Comparison of ENCODE assay signal across 17 cellular contexts in the genomic region with DNA sequence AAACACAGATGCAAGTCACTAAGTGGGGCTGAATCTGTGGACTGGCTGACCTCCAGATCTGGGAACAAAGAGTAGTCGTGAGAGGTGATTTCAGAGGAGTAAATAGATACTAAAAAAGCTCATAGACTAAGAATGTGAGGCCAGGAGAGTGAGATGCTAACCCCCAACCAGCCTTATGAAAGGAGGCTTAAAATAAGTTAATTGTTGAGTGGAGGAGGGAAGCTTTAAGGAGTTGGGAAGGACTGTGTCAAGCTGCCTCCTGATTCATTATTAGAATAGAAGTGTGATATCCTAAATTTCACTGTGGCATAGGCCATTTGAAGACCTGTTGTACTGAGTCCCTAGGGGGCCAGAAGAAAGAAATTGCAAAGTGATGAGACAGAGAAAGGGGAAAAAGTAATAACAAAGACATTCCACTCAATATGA.
DNase-seq lines count a peak whose midpoint lies in the region; ATAC-seq and TF ChIP-seq lines count a peak whose summit lies in the region.
"Had no signal": no experiment of that assay in that cellular context is flagged by ENCODE, and none has a peak within 500 bp of the region (broad histone marks: within the 10 kb centered on the region; RNA-seq: fewer than 3 reads in every experiment).

No MANE protein-coding gene starts in this region.

- H3K79me2 ChIP-seq in H9 (ENCODE audit: insufficient read depth, low read length), result peaks cover 2% of the 10 kb centered on the region; the same call in 1 of the 2 replicates

- no peak overlapping the region for H3K56ac ChIP-seq in H9 (ENCODE audit: insufficient read length, low read depth, low read length)

- WGBS in H9 (ENCODE audit: extremely low coverage, insufficient read length, low lambda C conversion rate), result no CpG with 5 or more reads among the region's 1 CpG
- 28% methylated on average over 1 of the region's 1 CpG for WGBS in mesenchymal stem cell

- TF ChIP-seq CTCF in AG04449 (IDR thresholded peaks at IDR 0.05; ENCODE audit: insufficient read depth, low read length, missing control alignments), result no peak
- TF ChIP-seq CTCF in H9 (conservative IDR thresholded peaks at IDR 0.05), result no peak

- H3K14ac ChIP-seq in H9 (ENCODE audit: insufficient read depth, low read length) (no peak overlapping the region), mesenchymal stem cell (ENCODE audit: low read length in 2 of 2) (no peak overlapping the region)

- H2AK5ac ChIP-seq in H9 (ENCODE audit: insufficient read length, low read length), result no peak overlapping the region
- H2AK5ac ChIP-seq in mesenchymal stem cell (ENCODE audit: low read length, severe bottlenecking), result no peak overlapping the region

- H4K20me1 ChIP-seq in H9 (ENCODE audit: control insufficient read depth, insufficient read depth, insufficient read length), result no peaks in the 10 kb centered on the region

- H2BK12ac ChIP-seq in H9 (ENCODE audit: insufficient read length, low read depth, low read length) (no peak overlapping the region), mesenchymal stem cell (ENCODE audit: low read length in 2 of 2) (no peak overlapping the region)

- no peak overlapping the region for H2BK15ac ChIP-seq in H9 (ENCODE audit: low read depth, low read length)
- no peak overlapping the region for H2BK15ac ChIP-seq in mesenchymal stem cell (ENCODE audit: low read depth, poor library complexity, severe bottlenecking)

- H4K8ac ChIP-seq in H9 (replicated peaks; ENCODE audit: insufficient read length, low read depth, low read length) (no peak overlapping the region), mesenchymal stem cell (ENCODE audit: low read length) (no peak overlapping the region)

- peak overlapping the region; percentile 85 to 96 (median 91); a peak in 6 of 7 replicates for H3K27ac Mint-ChIP-seq in H9
- H3K27ac Mint-ChIP-seq: activated CD8-positive, alpha-beta memory T cell treated with anti-CD3 and anti-CD28 coated beads, Interleukin-2, amount 10 ng/mL, durations not matched to agents 7 days and 5 days had no signal

- CTCF ChIA-PET in AG04449 (lab: Yijun Ruan, JAX), result interaction anchor here (1.5 to 2.6 kb wide), 2 partner anchors 12 to 64 kb away, joined by 4 to 8 read pairs; no protein-coding TSS in a partner anchor

- H3K4me2 ChIP-seq in H9 (ENCODE audit: insufficient read depth, insufficient read length, low read length) (no peak overlapping the region), mesenchymal stem cell (ENCODE audit: low read length, poor library complexity, severe bottlenecking) (no peak overlapping the region)
- H3K4me2 ChIP-seq: smooth muscle cell had no signal

- H3K36me3 ChIP-seq in mesenchymal stem cell (ENCODE audit: control insufficient read depth in 1 of 2, insufficient read depth in 2 of 2, low read depth in 1 of 2, low read length in 2 of 2), result peaks cover 0 to 6% of the 10 kb centered on the region in 2 experiments
- H3K36me3 ChIP-seq: HAP-1 had no signal

- H3K9me3 Mint-ChIP-seq in H9, result no peaks in the 10 kb centered on the region
- H3K9me3 Mint-ChIP-seq: naive B cell had no signal

- POLR2A ChIA-PET in AG04449 (lab: Yijun Ruan, JAX), result no interaction called here

- H3K27me3 Mint-ChIP-seq in H9 (ENCODE audit: low read depth), result no peaks in the 10 kb centered on the region; the same call in 1 of the 2 replicates
- H3K27me3 Mint-ChIP-seq: activated CD8-positive, alpha-beta memory T cell treated with anti-CD3 and anti-CD28 coated beads, Interleukin-2, amount 10 ng/mL, durations not matched to agents 7 days and 5 days; naive B cell had no signal

- no peak overlapping the region for H2AFZ ChIP-seq in H9 (ENCODE audit: low read length)
- no peak overlapping the region for H2AFZ ChIP-seq in mesenchymal stem cell (ENCODE audit: low read depth, low read length)

- H3K9ac ChIP-seq in H9 (ENCODE audit: extremely low read depth, insufficient read length, low read length) (no peak overlapping the region), mesenchymal stem cell (ENCODE audit: low read length) (no peak overlapping the region)

- H3K4me1 ChIP-seq in H9 (ENCODE audit: insufficient read depth, low read length) (no peaks in the 10 kb centered on the region; the same call in 1 of the 2 replicates), mesenchymal stem cell (ENCODE audit: control insufficient read depth, insufficient read depth, low read depth, low read length) (peaks cover 11% of the 10 kb centered on the region)
- H3K4me1 ChIP-seq: adrenal gland had no signal

- no peaks in the 10 kb centered on the region for H3K23me2 ChIP-seq in H9 (ENCODE audit: insufficient read length, low read depth, low read length, poor library complexity, severe bottlenecking)

- DNase-seq in AG04449 (ENCODE audit: low read depth, low spot score) (peak; percentile 14), H9 (no peak), astrocyte of the hippocampus (ENCODE audit: low read depth, low spot score) (peak; percentile 81), mesenchymal stem cell (peak; percentile 44), NCI-H1436 (lab: John Stamatoyannopoulos, UW) (no peak), HK-2 (ENCODE audit: unreplicated experiment) (no peak), cerebellar nuclear complex (lab: John Stamatoyannopoulos, UW) (no peak)
- DNase-seq: activated CD8-positive, alpha-beta memory T cell treated with anti-CD3 and anti-CD28 coated beads, Interleukin-2, amount 10 ng/mL, durations not matched to agents 7 days and 5 days; adrenal gland; Karpas-422; naive B cell; NCI-H2081 treated with DMSO at 0.1 percent for 48 hours; OCI-M1 had no signal

- no peak overlapping the region for H2BK20ac ChIP-seq in H9 (ENCODE audit: low read depth, low read length, poor library complexity, severe bottlenecking)

- H3K27ac ChIP-seq in H9 (ENCODE audit: insufficient read length, low read depth, low read length) (peak overlapping the region; percentile 29), mesenchymal stem cell (ENCODE audit: low read length, poor library complexity, severe bottlenecking) (peak overlapping the region; percentile 79)
- H3K27ac ChIP-seq: adrenal gland, epithelial cell of prostate had no signal

- ATAC-seq in GM21619 (IDR thresholded peaks at IDR 0.05; ENCODE audit: unreplicated experiment), result no peak
- ATAC-seq: activated CD8-positive, alpha-beta memory T cell treated with anti-CD3 and anti-CD28 coated beads, Interleukin-2, amount 10 ng/mL, durations not matched to agents 7 days and 5 days had no signal

- H3K79me1 ChIP-seq in H9 (ENCODE audit: insufficient read depth, low read depth, low read length, poor library complexity, severe bottlenecking) (no peaks in the 10 kb centered on the region), mesenchymal stem cell (replicated peaks; ENCODE audit: low read length, poor library complexity, severe bottlenecking) (peaks cover 9% of the 10 kb centered on the region)

- H3K4me3 Mint-ChIP-seq in H9, result no peak overlapping the region; a peak in 1 of 5 replicates
- H3K4me3 Mint-ChIP-seq: activated CD8-positive, alpha-beta memory T cell treated with anti-CD3 and anti-CD28 coated beads, Interleukin-2, amount 10 ng/mL, durations not matched to agents 7 days and 5 days; naive B cell had no signal

- H3K4me3 ChIP-seq in AG04449 (ENCODE audit: low read depth, low read length) (no peak overlapping the region), mesenchymal stem cell (ENCODE audit: insufficient read depth in 1 of 2, low read depth in 1 of 2, low read length in 2 of 2) (no peak overlapping the region)
- H3K4me3 ChIP-seq: adrenal gland, HAP-1, smooth muscle cell had no signal

- peaks cover 17% of the 10 kb centered on the region in 2 experiments for H3K4me1 Mint-ChIP-seq in H9
- H3K4me1 Mint-ChIP-seq: activated CD8-positive, alpha-beta memory T cell treated with anti-CD3 and anti-CD28 coated beads, Interleukin-2, amount 10 ng/mL, durations not matched to agents 7 days and 5 days had no signal

- H3T11ph ChIP-seq in H9 (ENCODE audit: low read length), result no peak overlapping the region

- no peaks in the 10 kb centered on the region for H3K27me3 ChIP-seq in H9 (ENCODE audit: insufficient read depth, low read length)
- no peaks in the 10 kb centered on the region for H3K27me3 ChIP-seq in mesenchymal stem cell (ENCODE audit: control insufficient read depth in 1 of 2, insufficient read depth in 1 of 2, low read length in 2 of 2)
- H3K27me3 ChIP-seq: adrenal gland had no signal

- H3K9me3 ChIP-seq in H9 (ENCODE audit: control insufficient read depth, low read depth, low read length), result no peaks in the 10 kb centered on the region
- no peaks in the 10 kb centered on the region for H3K9me3 ChIP-seq in mesenchymal stem cell (ENCODE audit: control insufficient read depth, low read length)
- H3K9me3 ChIP-seq: adrenal gland, HAP-1 had no signal

- H3K4ac ChIP-seq in H9 (ENCODE audit: low read depth, low read length) (no peak overlapping the region), mesenchymal stem cell (ENCODE audit: low read depth in 1 of 2, low read length in 2 of 2) (no peak overlapping the region)

- H3K18ac ChIP-seq in H9 (ENCODE audit: insufficient read length, low read depth, low read length) (no peak overlapping the region), mesenchymal stem cell (ENCODE audit: low read depth in 1 of 2, low read length in 2 of 2) (no peak overlapping the region)

- H2BK5ac ChIP-seq in H9 (ENCODE audit: insufficient read length, low read length) (no peak overlapping the region), mesenchymal stem cell (ENCODE audit: low read depth, low read length, poor library complexity, severe bottlenecking) (no peak overlapping the region)

- H3K36me3 Mint-ChIP-seq in H9 (ENCODE audit: insufficient read depth in 1 of 3, low read depth in 3 of 3), result peaks cover 2 to 5% (median 2%) of the 10 kb centered on the region in 3 experiments; a peak in 3 of 7 replicates
- H3K36me3 Mint-ChIP-seq: naive B cell had no signal

- H4K91ac ChIP-seq in H9 (ENCODE audit: insufficient read length, low read depth, low read length) (no peak overlapping the region), mesenchymal stem cell (ENCODE audit: low read length) (no peak overlapping the region)

- H4K5ac ChIP-seq in H9 (ENCODE audit: insufficient read length, low read depth, low read length), result no peak overlapping the region

- H3K23ac ChIP-seq in H9 (ENCODE audit: insufficient read length, low read depth, low read length), result no peak overlapping the region
- H3K23ac ChIP-seq in mesenchymal stem cell (ENCODE audit: low read length in 2 of 2), result no peak overlapping the region

- H2BK120ac ChIP-seq in H9 (ENCODE audit: low read depth, low read length, poor library complexity, severe bottlenecking) (peak overlapping the region; percentile 48), mesenchymal stem cell (ENCODE audit: low read depth, low read length) (no peak overlapping the region)

Comparison
In these comparisons a context has a peak if more than half of its experiments do, and no peak if none do; other contexts are left out.
1. DNase-seq: peak in AG04449 (single experiment), astrocyte of the hippocampus (single experiment) and mesenchymal stem cell (single experiment); none in H9 (single experiment), NCI-H1436 (single experiment), HK-2 (single experiment) and cerebellar nuclear complex (0 of 2).